18 cellular contexts compared by ENCODE assay signal in the genomic region with DNA sequence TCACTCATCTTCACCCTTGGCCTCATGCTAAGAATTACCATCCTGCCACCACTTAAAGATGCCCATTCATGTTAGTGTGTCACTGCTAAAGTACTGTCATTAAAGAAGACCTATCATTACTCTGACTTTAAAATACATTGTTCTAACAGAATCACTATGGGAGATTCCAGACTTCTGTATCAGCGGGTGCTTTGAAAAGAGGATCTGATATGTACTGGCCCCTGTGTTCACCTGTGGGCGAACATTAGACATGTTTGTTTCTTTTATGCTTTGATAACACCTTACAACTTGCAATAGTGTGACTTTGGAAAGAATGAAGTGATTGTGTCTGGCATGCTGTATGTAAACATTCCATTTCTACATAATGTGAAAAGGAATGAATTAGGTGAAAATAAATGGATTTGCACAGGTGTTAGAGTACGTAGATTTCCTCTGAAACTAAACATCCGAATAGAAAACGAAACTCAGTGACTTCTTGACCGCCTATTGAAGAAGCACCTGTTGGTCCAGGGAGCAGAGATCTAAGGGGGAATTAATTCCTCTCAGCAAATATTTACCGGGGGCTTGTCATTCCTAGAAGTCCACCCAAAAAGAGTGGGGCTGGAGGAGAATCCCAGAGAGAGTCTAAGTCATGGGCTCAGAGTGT.
DNase-seq lines count a peak whose midpoint lies in the region; ATAC-seq and TF ChIP-seq lines count a peak whose summit lies in the region.
"Had no signal": no experiment of that assay in that cellular context is flagged by ENCODE, and none has a peak within 500 bp of the region (broad histone marks: within the 10 kb centered on the region; RNA-seq: fewer than 3 reads in every experiment).

No MANE protein-coding gene starts in this region.

- H3K4me1 ChIP-seq in HEK293 (ENCODE audit: control insufficient read depth, insufficient read depth, low read length) (peaks cover 4% of the 10 kb centered on the region), OCI-LY3 (ENCODE audit: low read length) (peaks cover 6% of the 10 kb centered on the region; the same call in 1 of the 2 replicates), mucosa of rectum (ENCODE audit: control insufficient read depth in 2 of 2, insufficient read depth in 2 of 2, low read length in 2 of 2) (peaks cover 0 to 3% of the 10 kb centered on the region in 2 donors)

- intact Hi-C loops in posterior cingulate gyrus (cut with DNase I) = no loop called here

- H3K4me2 ChIP-seq in OCI-LY3 (ENCODE audit: low read length) = peak overlapping the region; percentile 28

- H3K79me2 ChIP-seq in OCI-LY3 (ENCODE audit: low read length) = no peaks in the 10 kb centered on the region

- POLR2A ChIA-PET in HEK293 (lab: Yijun Ruan, JAX) = no interaction called here

- peaks cover under 1% of the 10 kb centered on the region; the same call in 1 of the 2 replicates for H3K27me3 ChIP-seq in OCI-LY3 (ENCODE audit: low read depth, low read length)
- H3K27me3 ChIP-seq in mucosa of rectum (ENCODE audit: control insufficient read depth in 2 of 2, insufficient read depth in 2 of 2, low read length in 2 of 2) = no peaks in the 10 kb centered on the region
- H3K27me3 ChIP-seq: cardiac muscle cell, spleen, thyroid gland had no signal

- H4K20me1 ChIP-seq in OCI-LY3 (ENCODE audit: insufficient read depth, low read length) = no peaks in the 10 kb centered on the region

- TF ChIP-seq CTCF in HEK293 (tag by site-specific recombination; IDR thresholded peaks at IDR 0.05) (no peak), OCI-LY3 (IDR thresholded peaks at IDR 0.05; ENCODE audit: low read depth, low read length) (no peak)

- ATAC-seq in GM18907 (IDR thresholded peaks at IDR 0.05; ENCODE audit: unreplicated experiment) = peak; percentile 36
- ATAC-seq in GM19397 (IDR thresholded peaks at IDR 0.05; ENCODE audit: unreplicated experiment) = no peak

- no peaks in the 10 kb centered on the region for H3K9me3 ChIP-seq in HEK293 (ENCODE audit: control insufficient read depth, insufficient read depth, low read depth, low read length)
- H3K9me3 ChIP-seq in OCI-LY3 (ENCODE audit: insufficient read depth, low read length) = no peaks in the 10 kb centered on the region
- H3K9me3 ChIP-seq in mucosa of rectum (ENCODE audit: control insufficient read depth in 2 of 2, low read length in 2 of 2) = no peaks in the 10 kb centered on the region
- H3K9me3 ChIP-seq: spleen, thyroid gland had no signal

- H3K27ac ChIP-seq in HEK293 (ENCODE audit: extremely low read depth, low read depth, low read length) (no peak overlapping the region), OCI-LY3 (ENCODE audit: low read length) (no peak overlapping the region), mucosa of rectum (ENCODE audit: low read depth in 2 of 2, low read length in 2 of 2) (peak overlapping the region; percentile 41 to 45)
- H3K27ac ChIP-seq: cardiac muscle cell, thyroid gland had no signal

- H3K4me3 ChIP-seq in HEK293 (ENCODE audit: low read depth, low read length) = no peak overlapping the region
- no peak overlapping the region for H3K4me3 ChIP-seq in OCI-LY3 (ENCODE audit: low read length)
- peak overlapping the region in 1 of 2 donors; percentile 33 for H3K4me3 ChIP-seq in mucosa of rectum (ENCODE audit: low read length in 2 of 2)
- H3K4me3 ChIP-seq: cardiac muscle cell, spleen, thyroid gland had no signal

- CTCF ChIA-PET in HEK293 (lab: Yijun Ruan, JAX) = no interaction called here

- no peak for DNase-seq in posterior cingulate gyrus
- DNase-seq in NCI-H748 treated with DMSO at 0.1 percent for 48 hours (lab: John Stamatoyannopoulos, UW) = no peak
- DNase-seq: activated CD4-positive, alpha-beta memory T cell treated with anti-CD3 and anti-CD28 coated beads, Interleukin-2, amount 10 ng/mL, durations not matched to agents 7 days and 5 days; activated T-cell treated with anti-CD3 and anti-CD28 coated beads, Interleukin-2, amount 50 U/mL, for 48 hours; effector CD8-positive, alpha-beta T cell; IMR-90; islet precursor cell; MV-4-11; NCI-H526 treated with DMSO at 0.1 percent for 48 hours; nephron progenitor cell; spleen; thyroid gland had no signal

- no peaks in the 10 kb centered on the region for H3K36me3 ChIP-seq in HEK293 (ENCODE audit: control insufficient read depth in 2 of 2, insufficient read depth in 1 of 2, low read length in 2 of 2)
- H3K36me3 ChIP-seq in OCI-LY3 (replicated peaks; ENCODE audit: low read depth, low read length) = no peaks in the 10 kb centered on the region
- H3K36me3 ChIP-seq in mucosa of rectum (ENCODE audit: control insufficient read depth in 2 of 2, insufficient read depth in 2 of 2, low read length in 2 of 2) = no peaks in the 10 kb centered on the region
- H3K36me3 ChIP-seq: cardiac muscle cell, spleen, thyroid gland had no signal

- no peak overlapping the region for H3K9ac ChIP-seq in OCI-LY3 (ENCODE audit: low read length)
- no peak overlapping the region for H3K9ac ChIP-seq in mucosa of rectum (ENCODE audit: low read depth in 1 of 2, low read length in 2 of 2)

- no peak overlapping the region for H2AFZ ChIP-seq in OCI-LY3 (ENCODE audit: low read depth, low read length)

TF ChIP-seq in HEK293, 187 proteins besides CTCF, POLR2A, EP300 and RAD21:
- TF ChIP-seq ZNF785 (tag by site-specific recombination; IDR thresholded peaks at IDR 0.05) (no peak), ZNF610 (tag by site-specific recombination; IDR thresholded peaks at IDR 0.05; ENCODE audit: borderline replicate concordance) (no peak), SCRT2 (tag by site-specific recombination; IDR thresholded peaks at IDR 0.05) (peak; percentile 53)

Comparison
In these comparisons a context has a peak if more than half of its experiments do, and no peak if none do; other contexts are left out.
1. H3K27ac ChIP-seq: peak in mucosa of rectum (2 of 2); none in HEK293 (single experiment) and OCI-LY3 (single experiment).